ENCODE assay signal across 25 cellular contexts in genomic region chr5:14330729-14331128, GRCh38.
"Had no signal": no experiment of that assay in that cellular context is flagged by ENCODE, and none has a peak within 500 bp of the region (broad histone marks: within the 10 kb centered on the region; RNA-seq: fewer than 3 reads in every experiment).

No MANE protein-coding gene starts in this region.

- H3K79me2 ChIP-seq: hepatocyte had no signal

- H3K4me2 ChIP-seq: hepatocyte had no signal

- H3K27ac ChIP-seq: cardiac muscle cell, foreskin keratinocyte, hepatocyte, thoracic aorta, vagina, VCaP had no signal

- H3K4me3 Mint-ChIP-seq: activated CD8-positive, alpha-beta memory T cell treated with anti-CD3 and anti-CD28 coated beads, Interleukin-2, amount 10 ng/mL, durations not matched to agents 7 days and 5 days; activated CD8-positive, alpha-beta T cell treated with anti-CD3 and anti-CD28 coated beads for 36 hours; activated naive CD8-positive, alpha-beta T cell treated with anti-CD3 and anti-CD28 coated beads, Interleukin-2, amount 50 U/mL, for 24 hours; mesothelial cell of epicardium; type B pancreatic cell had no signal

- H3K9me3 Mint-ChIP-seq: activated CD4-positive, alpha-beta T cell treated with anti-CD3 and anti-CD28 coated beads, Interleukin-2, amount 10 ng/mL, durations not matched to agents 7 days and 5 days; activated CD8-positive, alpha-beta T cell treated with anti-CD3 and anti-CD28 coated beads for 36 hours; activated naive CD8-positive, alpha-beta T cell treated with anti-CD3 and anti-CD28 coated beads, Interleukin-2, amount 50 U/mL, for 24 hours; mesothelial cell of epicardium; T-helper 2 cell treated with Interferon-gamma antibody and Interleukin-4, amounts not matched to agents 5 μg/mL and 100 μg/mL, for 36 hours; type B pancreatic cell had no signal

- H3K27ac Mint-ChIP-seq: activated CD8-positive, alpha-beta memory T cell treated with anti-CD3 and anti-CD28 coated beads, Interleukin-2, amount 10 ng/mL, durations not matched to agents 7 days and 5 days; activated CD8-positive, alpha-beta T cell treated with anti-CD3 and anti-CD28 coated beads for 36 hours; activated naive CD8-positive, alpha-beta T cell treated with anti-CD3 and anti-CD28 coated beads, Interleukin-2, amount 50 U/mL, for 24 hours; mesothelial cell of epicardium; T-helper 2 cell treated with Interferon-gamma antibody and Interleukin-4, amounts not matched to agents 5 μg/mL and 100 μg/mL, for 36 hours; type B pancreatic cell had no signal

- H3K27me3 ChIP-seq: cardiac muscle cell, foreskin keratinocyte, hepatocyte, left lung, vagina had no signal

- ATAC-seq: foreskin keratinocyte, sciatic nerve had no signal

- H3K9me3 ChIP-seq: left lung, thoracic aorta, vagina had no signal

- H2AFZ ChIP-seq: hepatocyte had no signal

- H3K36me3 Mint-ChIP-seq: activated CD8-positive, alpha-beta memory T cell treated with anti-CD3 and anti-CD28 coated beads, Interleukin-2, amount 10 ng/mL, durations not matched to agents 7 days and 5 days had no signal

- H3K27me3 Mint-ChIP-seq: activated CD8-positive, alpha-beta T cell treated with anti-CD3 and anti-CD28 coated beads for 36 hours; activated naive CD8-positive, alpha-beta T cell treated with anti-CD3 and anti-CD28 coated beads, Interleukin-2, amount 50 U/mL, for 24 hours; type B pancreatic cell had no signal

- H3K4me1 ChIP-seq: foreskin keratinocyte, vagina had no signal

- H3K4me3 ChIP-seq: cardiac muscle cell, hepatocyte, left lung, thoracic aorta, vagina had no signal

- DNase-seq: activated CD4-positive, CD25-positive, alpha-beta regulatory T cell treated with anti-CD3 and anti-CD28 coated beads, Interleukin-2, amount 50 U/mL, for 72 hours; activated gamma-delta T cell; activated naive CD4-positive, alpha-beta T cell treated with anti-CD3 and anti-CD28 coated beads, Interleukin-2, amount 50 U/mL, for 16 hours; activated naive CD8-positive, alpha-beta T cell treated with anti-CD3 and anti-CD28 coated beads, Interleukin-2, amount 50 U/mL, for 24 hours; activated T-cell treated with anti-CD3 and anti-CD28 coated beads for 4 hours; dermis blood vessel endothelial cell; effector CD8-positive, alpha-beta T cell; foreskin keratinocyte; kidney glomerular epithelial cell; left lung; occipital lobe; small intestine; stimulated activated CD4-positive, alpha-beta T cell treated with anti-CD3 and anti-CD28 coated beads, Interleukin-15, amount 100 ng/mL, for 24 hours had no signal
